12 cellular contexts compared by ENCODE assay signal in the genomic region with DNA sequence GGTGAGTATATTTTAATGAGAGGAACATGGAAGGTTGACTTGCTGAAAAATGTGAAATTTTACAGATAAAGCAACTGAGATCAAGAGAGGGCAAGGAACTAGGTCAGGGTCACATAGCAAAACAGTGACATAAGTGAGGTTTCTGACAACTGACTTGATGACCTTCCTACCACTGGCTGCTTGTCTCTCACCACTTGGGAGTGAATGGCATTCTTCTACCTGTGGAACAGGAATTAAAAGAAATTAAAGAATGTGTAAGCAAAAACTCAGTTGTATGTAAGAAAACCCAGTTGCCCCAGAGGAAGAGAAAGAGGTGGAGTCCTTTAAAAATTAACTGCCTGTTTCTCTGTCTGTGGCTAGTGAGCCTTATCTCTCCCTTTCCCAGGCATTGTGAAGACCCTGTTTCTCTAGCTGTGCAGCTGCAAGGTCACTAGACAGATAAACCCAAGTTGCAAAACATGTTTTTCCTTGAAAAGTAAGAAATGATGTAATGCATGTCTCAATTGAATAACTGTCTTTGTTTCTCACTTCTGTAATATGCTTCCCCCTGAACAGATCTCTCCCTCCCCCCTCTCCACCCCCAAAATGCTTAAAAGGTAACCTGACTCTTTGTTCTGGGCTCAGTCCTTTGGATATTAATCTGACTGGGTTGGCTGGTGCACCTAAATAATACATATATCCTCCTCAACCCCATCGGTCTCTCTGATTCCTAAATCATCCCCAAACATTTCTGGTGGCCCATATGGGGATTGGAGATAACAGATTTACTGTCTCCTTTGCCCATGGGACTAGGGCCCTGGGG. TPM values are rescaled to one million over a fixed set of nuclear protein-coding genes. Genes with fewer than 3 reads are reported as not detected.
DNase-seq lines count a peak whose midpoint lies in the region; ATAC-seq and TF ChIP-seq lines count a peak whose summit lies in the region.
"Had no signal": no experiment of that assay in that cellular context is flagged by ENCODE, and none has a peak within 500 bp of the region (broad histone marks: within the 10 kb centered on the region; RNA-seq: fewer than 3 reads in every experiment).

No MANE protein-coding gene starts in this region.

- H3K27me3 Mint-ChIP-seq in activated naive CD4-positive, alpha-beta T cell treated with anti-CD3 and anti-CD28 coated beads, Interleukin-2, amount 50 U/mL, for 24 hours, result no peaks in the 10 kb centered on the region
- no peaks in the 10 kb centered on the region for H3K27me3 Mint-ChIP-seq in activated T-helper 17 cell treated with anti-CD3 and anti-CD28 coated beads, Interleukin-2, amount 50 U/mL, for 72 hours

- no peaks in the 10 kb centered on the region for H3K36me3 ChIP-seq in tibial artery

- no peaks in the 10 kb centered on the region for H3K9me3 Mint-ChIP-seq in activated naive CD4-positive, alpha-beta T cell treated with anti-CD3 and anti-CD28 coated beads, Interleukin-2, amount 50 U/mL, for 24 hours
- H3K9me3 Mint-ChIP-seq in activated T-helper 17 cell treated with anti-CD3 and anti-CD28 coated beads, Interleukin-2, amount 50 U/mL, for 72 hours, result no peaks in the 10 kb centered on the region
- H3K9me3 Mint-ChIP-seq: activated naive CD4-positive, alpha-beta T cell treated with anti-CD3 and anti-CD28 coated beads, Interleukin-2, amount 50 U/mL, for 72 hours had no signal

- no peak overlapping the region for H3K4me3 ChIP-seq in tibial artery

- no peaks in the 10 kb centered on the region for H3K27me3 ChIP-seq in tibial artery

- no peak for ATAC-seq in activated T-helper 17 cell treated with anti-CD3 and anti-CD28 coated beads, Interleukin-2, amount 50 U/mL, for 72 hours (replicated peaks)
- ATAC-seq in HG02642 (IDR thresholded peaks at IDR 0.05; ENCODE audit: poor library complexity, unreplicated experiment), result no peak
- ATAC-seq: activated naive CD4-positive, alpha-beta T cell treated with anti-CD3 and anti-CD28 coated beads, Interleukin-2, amount 50 U/mL, for 72 hours had no signal

- no peak for DNase-seq in activated naive CD4-positive, alpha-beta T cell treated with anti-CD3 and anti-CD28 coated beads, Interleukin-2, amount 50 U/mL, for 16 hours
- DNase-seq in left kidney (ENCODE audit: low read depth, low spot score) (peak; percentile 24), tibial artery (no peak), GDM1 (lab: John Stamatoyannopoulos, UW) (no peak)
- DNase-seq in activated naive CD4-positive, alpha-beta T cell (lab: John Stamatoyannopoulos, UW), result no peak
- DNase-seq: activated CD4-positive, alpha-beta T cell treated with anti-CD3 and anti-CD28 coated beads for 1 hour; NCI-H187 had no signal

- TF ChIP-seq CTCF in tibial artery (IDR thresholded peaks at IDR 0.05), result no peak

- intact Hi-C loops in tibial artery (cut with DNase I; ENCODE audit: low total_unique reads), result loop anchor here (10.0 kb wide), 1 partner anchor 1951 kb away; no protein-coding TSS in a partner anchor

- H3K36me3 Mint-ChIP-seq in activated naive CD4-positive, alpha-beta T cell treated with anti-CD3 and anti-CD28 coated beads, Interleukin-2, amount 50 U/mL, for 24 hours, result peaks cover 7% of the 10 kb centered on the region
- H3K36me3 Mint-ChIP-seq in activated T-helper 17 cell treated with anti-CD3 and anti-CD28 coated beads, Interleukin-2, amount 50 U/mL, for 72 hours (ENCODE audit: low read depth), result no peaks in the 10 kb centered on the region
- H3K36me3 Mint-ChIP-seq: activated naive CD4-positive, alpha-beta T cell treated with anti-CD3 and anti-CD28 coated beads, Interleukin-2, amount 50 U/mL, for 72 hours had no signal

- no peaks in the 10 kb centered on the region for H3K9me3 ChIP-seq in tibial artery

- H3K4me3 Mint-ChIP-seq in activated naive CD4-positive, alpha-beta T cell treated with anti-CD3 and anti-CD28 coated beads, Interleukin-2, amount 50 U/mL, for 24 hours, result peak overlapping the region; percentile 30
- H3K4me3 Mint-ChIP-seq in activated T-helper 17 cell treated with anti-CD3 and anti-CD28 coated beads, Interleukin-2, amount 50 U/mL, for 72 hours, result peak overlapping the region; percentile 76

- H3K27ac Mint-ChIP-seq in activated naive CD4-positive, alpha-beta T cell treated with anti-CD3 and anti-CD28 coated beads, Interleukin-2, amount 50 U/mL, for 24 hours, result peak overlapping the region; percentile 93
- H3K27ac Mint-ChIP-seq in activated T-helper 17 cell treated with anti-CD3 and anti-CD28 coated beads, Interleukin-2, amount 50 U/mL, for 72 hours, result no peak overlapping the region

- peaks cover 0 to 40% (median 25%) of the 10 kb centered on the region in 4 donors for H3K4me1 ChIP-seq in tibial artery

- H3K27ac ChIP-seq in tibial artery, result peak overlapping the region; percentile 69 to 75

- peaks cover 42% of the 10 kb centered on the region for H3K4me1 Mint-ChIP-seq in activated naive CD4-positive, alpha-beta T cell treated with anti-CD3 and anti-CD28 coated beads, Interleukin-2, amount 50 U/mL, for 24 hours
- H3K4me1 Mint-ChIP-seq in activated T-helper 17 cell treated with anti-CD3 and anti-CD28 coated beads, Interleukin-2, amount 50 U/mL, for 72 hours, result peaks cover 25% of the 10 kb centered on the region

RNA-seq across cellular contexts. Expression of gene ACSM1, which starts 23.4 kb away (rescaled TPM):
- total RNA-seq in activated T-helper 17 cell treated with anti-CD3 and anti-CD28 coated beads, Interleukin-2, amount 50 U/mL, for 72 hours, result under 1 TPM in 1 of 2 donors, not detected in 1; 0.32 TPM
- total RNA-seq: OCI-LY7 had no signal
